In genomic region chr7:142689439-142690168, GRCh38 we compare ENCODE assay signal across 16 cellular contexts. TPM values are rescaled to one million over a fixed set of nuclear protein-coding genes. Genes with fewer than 3 reads are reported as not detected.
DNase-seq lines count a peak whose midpoint lies in the region; ATAC-seq and TF ChIP-seq lines count a peak whose summit lies in the region.
"Had no signal": no experiment of that assay in that cellular context is flagged by ENCODE, and none has a peak within 500 bp of the region (broad histone marks: within the 10 kb centered on the region; RNA-seq: fewer than 3 reads in every experiment).

No MANE protein-coding gene starts in this region.

- H3K27me3 Mint-ChIP-seq in T-helper 2 cell treated with Interferon-gamma antibody and Interleukin-4, amounts not matched to agents 5 μg/mL and 100 μg/mL, for 36 hours (ENCODE audit: low read depth) = no peaks in the 10 kb centered on the region

- no peaks in the 10 kb centered on the region for H3K36me3 ChIP-seq in KOPT-K1 (ENCODE audit: insufficient read depth, low read length)
- H3K36me3 ChIP-seq: spleen, upper lobe of left lung had no signal

- in situ Hi-C loops in SK-MEL-5 (cut with HindIII; ENCODE audit: low pct_unique_long_range_greater_than_20kb, low sequenced_read_pairs) = no loop called here

- H3K4me3 Mint-ChIP-seq in T-helper 2 cell treated with Interferon-gamma antibody and Interleukin-4, amounts not matched to agents 5 μg/mL and 100 μg/mL, for 36 hours = no peak overlapping the region
- H3K4me3 Mint-ChIP-seq: nephron progenitor cell had no signal

- H3K4me1 ChIP-seq in foreskin keratinocyte = no peaks in the 10 kb centered on the region
- H3K4me1 ChIP-seq: spleen, upper lobe of left lung had no signal

- no peaks in the 10 kb centered on the region for H3K9me3 ChIP-seq in KOPT-K1 (ENCODE audit: insufficient read depth, low read length, poor library complexity, severe bottlenecking)
- H3K9me3 ChIP-seq: spleen, upper lobe of left lung had no signal

- H3K27ac Mint-ChIP-seq in T-helper 2 cell treated with Interferon-gamma antibody and Interleukin-4, amounts not matched to agents 5 μg/mL and 100 μg/mL, for 36 hours = peak overlapping the region; percentile 20
- H3K27ac Mint-ChIP-seq: nephron progenitor cell had no signal

- DNase-seq in T-helper 2 cell treated with Interferon-gamma antibody and Interleukin-4, amounts not matched to agents 5 μg/mL and 100 μg/mL, for 36 hours (ENCODE audit: low spot score) = no peak
- no peak for DNase-seq in T-helper 2 cell
- peak; percentile 41 for DNase-seq in SK-MEL-5 (ENCODE audit: low read depth, low spot score)
- DNase-seq in foreskin keratinocyte = no peak
- DNase-seq: DMS53, foreskin melanocyte, MV-4-11, nephron progenitor cell, spleen had no signal

- H3K36me3 Mint-ChIP-seq in T-helper 2 cell treated with Interferon-gamma antibody and Interleukin-4, amounts not matched to agents 5 μg/mL and 100 μg/mL, for 36 hours (ENCODE audit: low read depth) = no peaks in the 10 kb centered on the region

- ATAC-seq in foreskin keratinocyte (no peak), GM21717 (IDR thresholded peaks at IDR 0.05; ENCODE audit: unreplicated experiment) (no peak), HG03108 (IDR thresholded peaks at IDR 0.05; ENCODE audit: unreplicated experiment) (no peak), HG03196 (IDR thresholded peaks at IDR 0.05; ENCODE audit: unreplicated experiment) (no peak)

- TF ChIP-seq CTCF in foreskin keratinocyte (conservative IDR thresholded peaks at IDR 0.05) = peak; percentile 30

- peaks cover 2% of the 10 kb centered on the region for H3K27me3 ChIP-seq in foreskin keratinocyte
- H3K27me3 ChIP-seq: spleen, upper lobe of left lung had no signal

- no peaks in the 10 kb centered on the region for H3K9me3 Mint-ChIP-seq in T-helper 2 cell treated with Interferon-gamma antibody and Interleukin-4, amounts not matched to agents 5 μg/mL and 100 μg/mL, for 36 hours
- H3K9me3 Mint-ChIP-seq: nephron progenitor cell had no signal

- H3K27ac ChIP-seq in KOPT-K1 (ENCODE audit: low read depth, low read length, poor library complexity, severe bottlenecking) (peak overlapping the region; percentile 43), foreskin keratinocyte (no peak overlapping the region)
- H3K27ac ChIP-seq: spleen, upper lobe of left lung had no signal

- peaks cover 29% of the 10 kb centered on the region for H3K4me1 Mint-ChIP-seq in T-helper 2 cell treated with Interferon-gamma antibody and Interleukin-4, amounts not matched to agents 5 μg/mL and 100 μg/mL, for 36 hours (ENCODE audit: low read depth)
- H3K4me1 Mint-ChIP-seq: nephron progenitor cell had no signal

RNA-seq across cellular contexts. Expression of gene PRSS1, which starts 59.7 kb away (rescaled TPM):
- total RNA-seq in SK-MEL-5 (2014; rRNA removed; shearing (Covaris generic)) = not detected in 2 replicates
- polyA plus RNA-seq in SK-MEL-5 (2015; cell fraction: cytosol; rRNA removed) = not detected in 2 replicates
- not detected in 2 replicates for polyA plus RNA-seq in SK-MEL-5 (2015; cell fraction: nucleus; rRNA removed)
- total RNA-seq in foreskin keratinocyte = not detected in 2 replicates
- polyA plus RNA-seq in foreskin keratinocyte = not detected in 2 replicates
- total RNA-seq: RPMI7951 had no signal
- polyA plus RNA-seq: AG04450 had no signal
